In genomic region chr20:25195014-25195961, GRCh38 we compare ENCODE assay signal across 8 cellular contexts. TPM values are rescaled to one million over a fixed set of nuclear protein-coding genes. Genes with fewer than 3 reads are reported as not detected.
DNase-seq lines count a peak whose midpoint lies in the region; ATAC-seq lines count a peak whose summit lies in the region.

Gene ENTPD6 (plus strand): TSS chr20:25195712. CDS start chr20:25206537, 10,825 bp downstream.

- H3K18ac ChIP-seq in mesendoderm (ENCODE audit: low read length): peak within 1 kb of the TSS; percentile 85

- peak within 1 kb of the TSS; percentile 79 for H3K9ac ChIP-seq in mesendoderm (ENCODE audit: low read length)

- H3K4me1 Mint-ChIP-seq in effector memory CD8-positive, alpha-beta T cell (ENCODE audit: low read depth in 2 of 2): peaks cover 36 to 42% of the 10 kb centered on the region in 2 donors

- no peaks in the 10 kb centered on the region for H3K79me2 ChIP-seq in mesendoderm (ENCODE audit: control insufficient read depth, insufficient read depth, low read length)

- no peak within 1 kb of the TSS for H2AK5ac ChIP-seq in mesendoderm (ENCODE audit: low read length)

- H3K36me3 ChIP-seq in mesendoderm (ENCODE audit: control insufficient read depth, insufficient read depth, low read length): no peaks in the 10 kb centered on the region

- H3K4ac ChIP-seq in mesendoderm (ENCODE audit: low read depth, low read length): peak within 1 kb of the TSS; percentile 63

- H3K4me3 ChIP-seq in mesendoderm (ENCODE audit: low read length): peak within 1 kb of the TSS; percentile 68

- peaks cover 0 to 4% of the 10 kb centered on the region in 2 donors for H3K27me3 Mint-ChIP-seq in effector memory CD8-positive, alpha-beta T cell

- no peak within 1 kb of the TSS for H4K8ac ChIP-seq in mesendoderm (ENCODE audit: low read depth, low read length)

- no peak within 1 kb of the TSS for H3K27ac ChIP-seq in mesendoderm (ENCODE audit: low read depth, low read length)

- no peaks in the 10 kb centered on the region for H3K36me3 Mint-ChIP-seq in effector memory CD8-positive, alpha-beta T cell (ENCODE audit: insufficient read depth)

- no peaks in the 10 kb centered on the region for H3K27me3 ChIP-seq in mesendoderm (ENCODE audit: insufficient read depth, low read length, poor library complexity)

- H3K4me3 Mint-ChIP-seq in effector memory CD8-positive, alpha-beta T cell: peak within 1 kb of the TSS; percentile 78 to 87

- no peaks in the 10 kb centered on the region for H3K9me3 Mint-ChIP-seq in effector memory CD8-positive, alpha-beta T cell

- WGBS in mesendoderm (ENCODE audit: extremely low coverage, insufficient coverage, low lambda C conversion rate): no CpG with 5 or more reads among the region's 75 CpGs

- no peaks in the 10 kb centered on the region for H3K4me1 ChIP-seq in mesendoderm (ENCODE audit: control insufficient read depth, low read depth, low read length)

- H4K5ac ChIP-seq in mesendoderm (ENCODE audit: low read length): no peak within 1 kb of the TSS

- H2BK120ac ChIP-seq in mesendoderm (ENCODE audit: low read depth, low read length): no peak within 1 kb of the TSS

- H3K79me1 ChIP-seq in mesendoderm (ENCODE audit: low read length): no peaks in the 10 kb centered on the region

- H3K4me2 ChIP-seq in mesendoderm (ENCODE audit: low read length): peak within 1 kb of the TSS; percentile 73

- no peak within 1 kb of the TSS for H2BK5ac ChIP-seq in mesendoderm (ENCODE audit: low read length)

- DNase-seq in COLO668 (lab: John Stamatoyannopoulos, UW; ENCODE audit: unreplicated experiment) (peak; percentile 97), HS-27A (ENCODE audit: low read depth) (peak; percentile 83), NK-92 (lab: John Stamatoyannopoulos, UW; ENCODE audit: unreplicated experiment) (peak; percentile 45), mesendoderm (peak; percentile 82)
- peak; percentile 86 to 89 for DNase-seq in activated CD8-positive, alpha-beta memory T cell treated with anti-CD3 and anti-CD28 coated beads for 4 hours (ENCODE audit: low read depth in 2 of 2)
- peak; percentile 91 to 95 (median 93) for DNase-seq in effector memory CD8-positive, alpha-beta T cell
- DNase-seq in stimulated activated CD8-positive, alpha-beta memory T cell treated with anti-CD3 and anti-CD28 coated beads, Interleukin-12 subunit alpha, Interleukin-12 subunit beta, amount 100 ng/mL, for 4 hours (ENCODE audit: low read depth): peak; percentile 91

- H3K27ac Mint-ChIP-seq in effector memory CD8-positive, alpha-beta T cell: peak within 1 kb of the TSS; percentile 95 to 96

- H3K56ac ChIP-seq in mesendoderm (ENCODE audit: low read length): peak within 1 kb of the TSS; percentile 93

- peak; percentile 50 for ATAC-seq in GM19468 (IDR thresholded peaks at IDR 0.05; ENCODE audit: extremely low read depth, unreplicated experiment)
- ATAC-seq in effector memory CD8-positive, alpha-beta T cell (replicated peaks): peak; percentile 71

- no peak within 1 kb of the TSS for H2BK15ac ChIP-seq in mesendoderm (replicated peaks; ENCODE audit: low read depth)

- no peak within 1 kb of the TSS for H3K23ac ChIP-seq in mesendoderm (ENCODE audit: low read length)

RNA-seq across cellular contexts. Expression of gene ENTPD6, which starts in this region (rescaled TPM):
- 25.3 TPM for polyA plus RNA-seq in mesendoderm (2013, experiment 1 of 2)
- polyA plus RNA-seq in mesendoderm (2013, experiment 2 of 2): 26.1 TPM

Comparison
In these comparisons a context has a peak if more than half of its experiments do, and no peak if none do; other contexts are left out.
1. DNase-seq: peak in every context shown above with its lines; median percentile 97 in COLO668; 93 in effector memory CD8-positive, alpha-beta T cell; 91 in stimulated activated CD8-positive, alpha-beta memory T cell treated with anti-CD3 and anti-CD28 coated beads, Interleukin-12 subunit alpha, Interleukin-12 subunit beta, amount 100 ng/mL, for 4 hours; 88 in activated CD8-positive, alpha-beta memory T cell treated with anti-CD3 and anti-CD28 coated beads for 4 hours; 83 in HS-27A; 82 in mesendoderm; 45 in NK-92.